8 cellular contexts compared by ENCODE assay signal in the genomic region with DNA sequence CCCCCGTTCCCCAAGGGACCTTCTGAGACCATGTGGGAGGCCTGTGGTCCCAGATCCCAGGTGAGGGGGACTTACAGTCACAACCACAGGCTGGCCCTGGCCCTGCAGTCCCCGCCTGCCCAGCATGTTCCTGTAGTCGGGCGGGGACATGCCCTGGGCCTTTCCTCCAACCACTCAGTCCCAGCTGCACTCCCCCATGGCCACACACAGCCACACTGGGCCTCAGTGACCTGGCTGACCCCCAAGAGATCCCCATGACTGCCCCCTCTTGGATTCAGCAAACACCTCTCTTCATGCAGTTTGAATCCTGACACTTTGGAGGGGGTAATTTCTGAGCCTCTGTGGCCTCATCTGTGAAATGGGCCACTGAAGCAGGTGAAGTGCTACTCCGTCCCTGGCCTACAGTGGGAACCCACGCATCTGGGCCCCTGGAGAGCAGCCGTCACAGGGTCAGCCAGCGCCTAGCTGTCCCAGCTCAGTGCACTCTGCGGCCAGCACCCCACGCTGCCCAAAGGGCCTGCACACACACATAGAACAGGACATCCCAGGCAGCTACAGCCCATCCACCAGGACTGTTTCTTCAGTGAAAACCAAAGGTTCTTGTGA. TPM values are rescaled to one million over a fixed set of nuclear protein-coding genes. Genes with fewer than 3 reads are reported as not detected.
DNase-seq lines count a peak whose midpoint lies in the region; ATAC-seq lines count a peak whose summit lies in the region.

No MANE protein-coding gene starts in this region.

- peaks cover 5% of the 10 kb centered on the region for H3K27me3 Mint-ChIP-seq in T-helper 2 cell treated with Interferon-gamma antibody and Interleukin-4, amounts not matched to agents 5 μg/mL and 100 μg/mL, for 36 hours (ENCODE audit: low read depth)

- H3K36me3 Mint-ChIP-seq in T-helper 2 cell treated with Interferon-gamma antibody and Interleukin-4, amounts not matched to agents 5 μg/mL and 100 μg/mL, for 36 hours (ENCODE audit: low read depth): no peaks in the 10 kb centered on the region

- ATAC-seq in HG02973 (IDR thresholded peaks at IDR 0.05; ENCODE audit: unreplicated experiment): peak; percentile 45
- ATAC-seq in stimulated activated naive CD8-positive, alpha-beta T cell treated with anti-CD3 and anti-CD28 coated beads, Interleukin-15, Interleukin-2, amounts not matched to agents 100 U/mL and 50 U/mL, for 24 hours: peak; percentile 30

- H3K4me1 Mint-ChIP-seq in T-helper 2 cell treated with Interferon-gamma antibody and Interleukin-4, amounts not matched to agents 5 μg/mL and 100 μg/mL, for 36 hours (ENCODE audit: low read depth): peaks cover 15% of the 10 kb centered on the region

- peak overlapping the region; percentile 34 for H3K4me3 Mint-ChIP-seq in T-helper 2 cell treated with Interferon-gamma antibody and Interleukin-4, amounts not matched to agents 5 μg/mL and 100 μg/mL, for 36 hours

- H3K27ac Mint-ChIP-seq in T-helper 2 cell treated with Interferon-gamma antibody and Interleukin-4, amounts not matched to agents 5 μg/mL and 100 μg/mL, for 36 hours: peak overlapping the region; percentile 70

- H3K9me3 Mint-ChIP-seq in T-helper 2 cell treated with Interferon-gamma antibody and Interleukin-4, amounts not matched to agents 5 μg/mL and 100 μg/mL, for 36 hours: no peaks in the 10 kb centered on the region

- no peak for DNase-seq in T-helper 2 cell treated with Interferon-gamma antibody and Interleukin-4, amounts not matched to agents 5 μg/mL and 100 μg/mL, for 36 hours (ENCODE audit: low spot score)
- DNase-seq in T-helper 2 cell (no peak), COR-L47 (lab: John Stamatoyannopoulos, UW) (no peak), HUDEP-2 (lab: John Stamatoyannopoulos, UW; ENCODE audit: unreplicated experiment in 76 of 76) (no peak), H4 (ENCODE audit: low spot score) (no peak)
- DNase-seq in activated T-cell treated with anti-CD3 and anti-CD28 coated beads, Interleukin-2, amount 50 U/mL, for 1 hour: peak; percentile 45
- DNase-seq in stimulated activated naive CD8-positive, alpha-beta T cell treated with anti-CD3 and anti-CD28 coated beads, Interleukin-15, Interleukin-2, amounts not matched to agents 100 U/mL and 50 U/mL, for 24 hours: peak; percentile 35

RNA-seq across cellular contexts. Expression of a gene that starts 12.7 kb away (rescaled TPM):
- total RNA-seq in H4 (2014; rRNA removed; shearing (Covaris generic)): 1.2 and 1.4 TPM in 2 replicates

Comparison
In these comparisons a context has a peak if more than half of its experiments do, and no peak if none do; other contexts are left out.
1. DNase-seq: peak in activated T-cell treated with anti-CD3 and anti-CD28 coated beads, Interleukin-2, amount 50 U/mL, for 1 hour (single experiment) and stimulated activated naive CD8-positive, alpha-beta T cell treated with anti-CD3 and anti-CD28 coated beads, Interleukin-15, Interleukin-2, amounts not matched to agents 100 U/mL and 50 U/mL, for 24 hours (single experiment); none in T-helper 2 cell treated with Interferon-gamma antibody and Interleukin-4, amounts not matched to agents 5 μg/mL and 100 μg/mL, for 36 hours (single experiment), T-helper 2 cell (0 of 5), COR-L47 (single experiment), HUDEP-2 (0 of 76) and H4 (single experiment).